Comparison of ENCODE assay signal across 1 cellular context in the genomic region with DNA sequence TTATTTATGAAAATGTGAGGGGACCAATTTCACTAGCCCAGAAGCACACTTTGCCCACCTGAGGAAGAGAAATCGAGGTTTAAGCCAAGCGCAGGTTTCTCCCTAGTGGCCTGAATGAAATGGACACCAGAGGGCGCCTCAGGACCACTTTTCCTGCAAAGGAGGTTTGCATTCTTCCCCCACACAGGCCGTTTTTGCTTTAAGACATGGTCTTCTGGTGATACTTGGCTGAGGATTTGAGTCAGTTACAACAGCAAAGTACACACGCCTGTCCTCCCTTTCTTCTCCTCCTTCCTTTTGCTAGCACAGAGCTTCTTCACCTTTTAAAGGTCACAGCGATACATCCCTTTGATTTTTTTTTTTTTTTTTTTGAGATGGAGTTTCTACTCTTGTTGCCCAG.
A peak's percentile ranks its signal among the peaks of the same experiment; 100 is the strongest.
TF ChIP-seq lines count a peak whose summit lies in the region.

No MANE protein-coding gene starts in this region.

TF ChIP-seq in K562, 482 proteins besides CTCF, POLR2A, EP300 and RAD21 (continued from another document):
- TF ChIP-seq, protein P1, sequence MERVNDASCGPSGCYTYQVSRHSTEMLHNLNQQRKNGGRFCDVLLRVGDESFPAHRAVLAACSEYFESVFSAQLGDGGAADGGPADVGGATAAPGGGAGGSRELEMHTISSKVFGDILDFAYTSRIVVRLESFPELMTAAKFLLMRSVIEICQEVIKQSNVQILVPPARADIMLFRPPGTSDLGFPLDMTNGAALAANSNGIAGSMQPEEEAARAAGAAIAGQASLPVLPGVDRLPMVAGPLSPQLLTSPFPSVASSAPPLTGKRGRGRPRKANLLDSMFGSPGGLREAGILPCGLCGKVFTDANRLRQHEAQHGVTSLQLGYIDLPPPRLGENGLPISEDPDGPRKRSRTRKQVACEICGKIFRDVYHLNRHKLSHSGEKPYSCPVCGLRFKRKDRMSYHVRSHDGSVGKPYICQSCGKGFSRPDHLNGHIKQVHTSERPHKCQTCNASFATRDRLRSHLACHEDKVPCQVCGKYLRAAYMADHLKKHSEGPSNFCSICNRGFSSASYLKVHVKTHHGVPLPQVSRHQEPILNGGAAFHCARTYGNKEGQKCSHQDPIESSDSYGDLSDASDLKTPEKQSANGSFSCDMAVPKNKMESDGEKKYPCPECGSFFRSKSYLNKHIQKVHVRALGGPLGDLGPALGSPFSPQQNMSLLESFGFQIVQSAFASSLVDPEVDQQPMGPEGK (CRISPR knock-in tag; IDR thresholded peaks at IDR 0.05; ENCODE audit: borderline replicate concordance) = no peak
- 0 out of 2 replicates have a peak, but pooled peaks have one; percentile 55 for TF ChIP-seq XRCC5 (IDR thresholded peaks at IDR 0.05; ENCODE audit: low read depth, low read length)
- TF ChIP-seq SMC3 (conservative IDR thresholded peaks at IDR 0.05; ENCODE audit: insufficient read depth, low read depth, low read length) = peak; percentile 98
- no peak for TF ChIP-seq SAFB2 (IDR thresholded peaks at IDR 0.05; ENCODE audit: borderline replicate concordance, low read depth, low read length, severe bottlenecking)
- no peak for TF ChIP-seq BDP1 (IDR thresholded peaks at IDR 0.05; ENCODE audit: insufficient read depth, insufficient read length)
- TF ChIP-seq ZBTB17 (CRISPR knock-in tag; IDR thresholded peaks at IDR 0.05) = no peak
- TF ChIP-seq RB1 (IDR thresholded peaks at IDR 0.05; ENCODE audit: low read depth) = peak; percentile 31; the same call in 1 of the 2 replicates
- TF ChIP-seq EGR1 (conservative IDR thresholded peaks at IDR 0.05) = 0 out of 2 replicates have a peak, but pooled peaks have one; percentile 8
- peak in 1 of 2 experiments; percentile 41; a peak in 1 of 4 replicates for TF ChIP-seq RCOR1 (IDR thresholded peaks at IDR 0.05; ENCODE audit: borderline replicate concordance in 1 of 2, low read depth in 2 of 2, low read length in 2 of 2)
- TF ChIP-seq ZNF512 (tag; IDR thresholded peaks at IDR 0.05) = peak; percentile 37; the same call in 1 of the 2 replicates
- peak; percentile 96 for TF ChIP-seq DEAF1 (CRISPR knock-in tag; IDR thresholded peaks at IDR 0.05)
- TF ChIP-seq HLTF (IDR thresholded peaks at IDR 0.05) = no peak
- TF ChIP-seq ZNF384 (IDR thresholded peaks at IDR 0.05; ENCODE audit: low read depth, low read length) = 0 out of 2 replicates have a peak, but pooled peaks have one; percentile 54
- TF ChIP-seq FOXA1 (IDR thresholded peaks at IDR 0.05; ENCODE audit: borderline replicate concordance) = no peak
- no peak for TF ChIP-seq E2F3 (CRISPR knock-in tag; IDR thresholded peaks at IDR 0.05)
- TF ChIP-seq ZNF445 (CRISPR knock-in tag; IDR thresholded peaks at IDR 0.05; ENCODE audit: low read depth) = no peak
- peak; percentile 72; the same call in 1 of the 2 replicates for TF ChIP-seq STAG1 (CRISPR knock-in tag; IDR thresholded peaks at IDR 0.05; ENCODE audit: borderline replicate concordance)
- TF ChIP-seq ARID2 (IDR thresholded peaks at IDR 0.05) = peak; percentile 66; the same call in 1 of the 2 replicates
- no peak for TF ChIP-seq KLF13 (tag; IDR thresholded peaks at IDR 0.05; ENCODE audit: borderline replicate concordance, low read depth)
- no peak for TF ChIP-seq RBM25 (IDR thresholded peaks at IDR 0.05; ENCODE audit: low read depth, low read length, severe bottlenecking)
- TF ChIP-seq KLF16 (IDR thresholded peaks at IDR 0.05) = 0 out of 2 replicates have a peak, but pooled peaks have one; percentile 26
- TF ChIP-seq CC2D1A (IDR thresholded peaks at IDR 0.05) = peak; percentile 64; the same call in 1 of the 2 replicates
- TF ChIP-seq YY1 (IDR thresholded peaks at IDR 0.05; ENCODE audit: borderline replicate concordance in 1 of 3, control insufficient read depth in 1 of 3, extremely low read depth in 1 of 3, insufficient read depth in 3 of 3, insufficient read length in 1 of 3, insufficient replicate concordance in 2 of 3, low read depth in 1 of 3, low read length in 2 of 3) = peak in 1 of 3 experiments; percentile 7
- no peak for TF ChIP-seq SMAD4 (CRISPR knock-in tag; conservative IDR thresholded peaks at IDR 0.05)
TF ChIP-seq in K562: peak in this region for 14.
